In the genomic region with DNA sequence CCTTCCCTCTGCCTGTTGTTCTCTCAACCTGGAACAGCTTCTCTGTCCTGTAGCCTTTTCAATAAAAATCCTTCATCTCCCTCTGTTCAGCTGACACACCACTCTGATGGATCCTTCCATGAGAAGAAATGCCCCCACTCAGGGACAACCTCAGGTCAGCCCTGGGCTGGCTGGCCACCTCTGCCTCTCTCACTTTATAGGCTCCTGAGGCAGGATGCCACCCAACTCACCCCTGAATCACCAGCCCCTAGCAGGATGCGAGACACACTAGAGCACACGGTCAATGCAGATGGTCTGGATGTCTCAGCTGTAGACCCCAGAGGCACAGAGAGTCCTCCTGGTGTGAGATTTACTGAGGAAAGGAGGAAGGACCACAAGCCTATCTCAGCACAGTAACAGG, we compare ENCODE assay signal across 24 cellular contexts.
"Had no signal": no experiment of that assay in that cellular context is flagged by ENCODE, and none has a peak within 500 bp of the region (broad histone marks: within the 10 kb centered on the region; RNA-seq: fewer than 3 reads in every experiment).

No MANE protein-coding gene starts in this region.

- H3K4me2 ChIP-seq: hepatocyte, neural progenitor cell, smooth muscle cell had no signal

- DNase-seq: cortex of kidney; effector memory CD8-positive, alpha-beta T cell; gastrocnemius medialis; heart left ventricle; left cardiac atrium; left lung; mesenchymal stem cell; mucosa of descending colon; naive thymus-derived CD4-positive, alpha-beta T cell; stimulated activated CD4-positive, alpha-beta T cell treated with anti-CD3 and anti-CD28 coated beads, Interleukin-12 subunit alpha, Interleukin-12 subunit beta, amount 100 ng/mL, for 4 hours; stimulated activated CD4-positive, alpha-beta T cell treated with anti-CD3 and anti-CD28 coated beads, Interleukin-1b, Interleukin-23, amount 100 ng/mL, for 48 hours; stimulated activated CD4-positive, alpha-beta T cell treated with anti-CD3 and anti-CD28 coated beads, Interleukin-4, amount 100 ng/mL, for 1 hour; stimulated activated CD8-positive, alpha-beta memory T cell treated with anti-CD3 and anti-CD28 coated beads, Interleukin-4, amount 100 ng/mL, for 48 hours; stimulated activated naive CD4-positive, alpha-beta T cell treated with Interleukin-2 at 50 U/mL for 16 hours; stomach; thyroid gland had no signal

- ATAC-seq: effector memory CD8-positive, alpha-beta T cell; gastrocnemius medialis; heart left ventricle; left cardiac atrium; left lung; mucosa of descending colon; naive thymus-derived CD4-positive, alpha-beta T cell had no signal

- H3K27ac ChIP-seq: gastrocnemius medialis, heart left ventricle, hepatocyte, left lung, neural progenitor cell, parathyroid adenoma, right lobe of liver, stomach, thyroid gland, vagina had no signal

- FAIRE-seq: endometrium, islet of Langerhans had no signal

- H3K9me3 ChIP-seq: gastrocnemius medialis, heart left ventricle, left lung, mucosa of descending colon, right lobe of liver, stomach, thyroid gland, vagina had no signal

- H3K27me3 ChIP-seq: gastrocnemius medialis, hepatocyte, left lung, neural progenitor cell, right lobe of liver, thyroid gland, vagina had no signal

- H3K36me3 ChIP-seq: gastrocnemius medialis, heart left ventricle, left lung, neural progenitor cell, right lobe of liver, stomach, thyroid gland, vagina had no signal

- H2AFZ ChIP-seq: hepatocyte, neural progenitor cell, parathyroid adenoma had no signal

- H3K4me1 ChIP-seq: gastrocnemius medialis, heart left ventricle, left lung, neural progenitor cell, parathyroid adenoma, stomach, vagina had no signal

- H3K4me3 ChIP-seq: gastrocnemius medialis, heart left ventricle, hepatocyte, left lung, mucosa of descending colon, neural progenitor cell, right lobe of liver, smooth muscle cell, stomach, thyroid gland, vagina had no signal

- H3K79me2 ChIP-seq: hepatocyte, parathyroid adenoma had no signal

- H3K9ac ChIP-seq: neural progenitor cell, parathyroid adenoma had no signal
